8 cellular contexts compared by ENCODE assay signal in genomic region chr19:50333737-50334617, GRCh38. TPM values are rescaled to one million over a fixed set of nuclear protein-coding genes. Genes with fewer than 3 reads are reported as not detected.
DNase-seq lines count a peak whose midpoint lies in the region; ATAC-seq and TF ChIP-seq lines count a peak whose summit lies in the region.

No MANE protein-coding gene starts in this region.

- peaks cover 61% of the 10 kb centered on the region for H3K4me1 Mint-ChIP-seq in activated T-cell treated with anti-CD3 and anti-CD28 coated beads, Interleukin-2, amount 50 U/mL, for 72 hours (ENCODE audit: low read depth)

- H3K27ac ChIP-seq in neutrophil (no peak overlapping the region), testis (peak overlapping the region; percentile 9 to 81)

- WGBS in testis, 2 donors: 7 to 10% methylated on average over 36 to 54 of the region's 54 CpGs

- H3K36me3 ChIP-seq in neutrophil (no peaks in the 10 kb centered on the region), testis (ENCODE audit: low read depth, missing control alignments) (no peaks in the 10 kb centered on the region)

- H3K9me3 ChIP-seq in neutrophil: peaks cover 6% of the 10 kb centered on the region
- H3K9me3 ChIP-seq in testis: no peaks in the 10 kb centered on the region

- peaks cover 86% of the 10 kb centered on the region for H3K27me3 ChIP-seq in neutrophil
- H3K27me3 ChIP-seq in testis: no peaks in the 10 kb centered on the region

- H3K27me3 Mint-ChIP-seq in activated T-cell treated with anti-CD3 and anti-CD28 coated beads, Interleukin-2, amount 50 U/mL, for 72 hours (ENCODE audit: low read depth): peaks cover 52% of the 10 kb centered on the region

- H3K4me3 Mint-ChIP-seq in activated T-cell treated with anti-CD3 and anti-CD28 coated beads, Interleukin-2, amount 50 U/mL, for 72 hours: peak overlapping the region; percentile 72 to 94

- peak; percentile 94 to 95 for DNase-seq in NCI-H446 (lab: John Stamatoyannopoulos, UW)
- DNase-seq in NCI-H446 treated with DMSO at 0.1 percent for 48 hours (lab: John Stamatoyannopoulos, UW): no peak
- peak; percentile 84 for DNase-seq in NCI-H774 (lab: John Stamatoyannopoulos, UW)
- DNase-seq in activated T-cell treated with anti-CD3 and anti-CD28 coated beads, Interleukin-2, amount 50 U/mL, for 72 hours: peak in 1 of 2 donors; percentile 92
- DNase-seq in fibroblast of the conjunctiva (ENCODE audit: low read depth): peak; percentile 36
- DNase-seq in testis: peak; percentile 80

- TF ChIP-seq POLR2A in testis (IDR thresholded peaks at IDR 0.05): no peak

- H3K27ac Mint-ChIP-seq in activated T-cell treated with anti-CD3 and anti-CD28 coated beads, Interleukin-2, amount 50 U/mL, for 72 hours: peak overlapping the region; percentile 96

- intact Hi-C loops in testis (cut with DNase I; ENCODE audit: low total_unique reads): no loop called here

- peaks cover 13 to 22% of the 10 kb centered on the region in 2 donors for H3K36me3 Mint-ChIP-seq in activated T-cell treated with anti-CD3 and anti-CD28 coated beads, Interleukin-2, amount 50 U/mL, for 72 hours (ENCODE audit: insufficient read depth in 2 of 2)

- peaks cover 0 to 5% of the 10 kb centered on the region in 2 donors for H3K9me3 Mint-ChIP-seq in activated T-cell treated with anti-CD3 and anti-CD28 coated beads, Interleukin-2, amount 50 U/mL, for 72 hours

- H3K4me1 ChIP-seq in neutrophil (ENCODE audit: control insufficient read depth in 1 of 2, insufficient read depth in 1 of 2, low read depth in 1 of 2, low read length in 1 of 2) (peaks cover 9 to 17% of the 10 kb centered on the region in 2 experiments), testis (peaks cover 14% of the 10 kb centered on the region)

- TF ChIP-seq CTCF in neutrophil (IDR thresholded peaks at IDR 0.05) (no peak), testis (IDR thresholded peaks at IDR 0.05) (no peak)

- ATAC-seq in HG02938 (IDR thresholded peaks at IDR 0.05; ENCODE audit: unreplicated experiment): peak; percentile 21
- peak; percentile 7 to 9 for ATAC-seq in activated T-cell treated with anti-CD3 and anti-CD28 coated beads, Interleukin-2, amount 50 U/mL, for 72 hours (replicated peaks in 1 of 2)

- H3K4me3 ChIP-seq in neutrophil (ENCODE audit: low read depth in 1 of 2, low read length in 1 of 2) (peak overlapping the region; percentile 45 to 49), testis (peak overlapping the region; percentile 48 to 55)

RNA-seq across cellular contexts. Expression of gene KCNC3, which starts 4.8 kb away (rescaled TPM):
- 1 to 10 TPM; 5.2 to 8.3 TPM for total RNA-seq in activated T-cell treated with anti-CD3 and anti-CD28 coated beads, Interleukin-2, amount 50 U/mL, for 72 hours
- 10 to 100 TPM in 1 of 2 donors, 1 to 10 TPM in 1; 6.9 to 16.0 TPM for total RNA-seq in testis
- polyA plus RNA-seq in testis (ENCODE audit: insufficient read depth, low read depth, low replicate concordance): 7.7 TPM

RNA-seq across cellular contexts. Expression of gene NAPSA, which starts 31.5 kb away (rescaled TPM):
- total RNA-seq in activated T-cell treated with anti-CD3 and anti-CD28 coated beads, Interleukin-2, amount 50 U/mL, for 72 hours: 10 to 100 TPM; 43.2 to 53.3 TPM
- total RNA-seq in testis: 1 to 10 TPM; 1.3 to 2.0 TPM
- 11.5 TPM for polyA plus RNA-seq in testis (ENCODE audit: insufficient read depth, low read depth, low replicate concordance)

RNA-seq across cellular contexts. Expression of gene NR1H2, which starts 42.3 kb away (rescaled TPM):
- 10 to 100 TPM; 68.2 to 80.1 TPM for total RNA-seq in activated T-cell treated with anti-CD3 and anti-CD28 coated beads, Interleukin-2, amount 50 U/mL, for 72 hours
- 10 to 100 TPM; 93.8 to 96.6 TPM for total RNA-seq in testis
- polyA plus RNA-seq in testis (ENCODE audit: insufficient read depth, low read depth, low replicate concordance): 68.0 TPM

RNA-seq across cellular contexts. Expression of gene POLD1, which starts 50.2 kb away (rescaled TPM):
- total RNA-seq in activated T-cell treated with anti-CD3 and anti-CD28 coated beads, Interleukin-2, amount 50 U/mL, for 72 hours: 100 to 1,000 TPM; 133 to 162 TPM
- total RNA-seq in testis: 10 to 100 TPM; 42.2 to 51.7 TPM
- 30.7 TPM for polyA plus RNA-seq in testis (ENCODE audit: insufficient read depth, low read depth, low replicate concordance)

Comparison
In these comparisons a context has a peak if more than half of its experiments do, and no peak if none do; other contexts are left out.
1. RNA of gene NAPSA, which starts 31.5 kb away (total RNA-seq): 43.2 to 53.3 TPM in activated T-cell treated with anti-CD3 and anti-CD28 coated beads, Interleukin-2, amount 50 U/mL, for 72 hours; 1.3 to 2.0 TPM in testis; every median in the first group is over 10 times any median in the second.